In genomic region chr2:208025037-208025813, GRCh38 we compare ENCODE assay signal across 8 cellular contexts. TPM values are rescaled to one million over a fixed set of nuclear protein-coding genes. Genes with fewer than 3 reads are reported as not detected.
DNase-seq lines count a peak whose midpoint lies in the region; ATAC-seq, FAIRE-seq and TF ChIP-seq lines count a peak whose summit lies in the region.

Gene PLEKHM3 (minus strand): TSS chr2:208025527. CDS start chr2:208001639, 23,888 bp downstream.

- TF ChIP-seq CTCF in GM12864 (IDR thresholded peaks at IDR 0.05; ENCODE audit: low read depth, low read length, missing control alignments) (no peak), HFF-Myc (IDR thresholded peaks at IDR 0.05; ENCODE audit: low read depth, low read length, missing control alignments) (no peak)

- intact Hi-C loops in left ventricle myocardium superior (cut with micrococcal nuclease) = no loop called here

- ATAC-seq in left ventricle myocardium superior = peak; percentile 99

- H3K4me3 ChIP-seq in GM12864 (ENCODE audit: low read depth, low read length) (peak within 1 kb of the TSS; percentile 86), HFF-Myc (replicated peaks; ENCODE audit: low read depth, low read length) (peak within 1 kb of the TSS; percentile 84)

- DNase-seq in GM12864 (ENCODE audit: low read depth) (peak; percentile 57), HFF-Myc (ENCODE audit: extremely low read depth, low read depth) (peak; percentile 45), NAMALWA (ENCODE audit: low spot score) (peak; percentile 78), T-helper 1 cell (peak; percentile 29 to 82 (median 46)), amygdala (lab: John Stamatoyannopoulos, UW) (peak; percentile 24 to 90 (median 79)), left ventricle myocardium superior (peak; percentile 91), putamen (ENCODE audit: low spot score) (peak; percentile 83), urothelium cell line (ENCODE audit: low spot score) (peak; percentile 81)

- no peak for FAIRE-seq in urothelium cell line (lab: Jason Lieb, UNC)

RNA-seq across cellular contexts. Expression of gene PLEKHM3, which starts in this region (rescaled TPM):
- 13.3 TPM for total RNA-seq in left ventricle myocardium superior

Comparison
In these comparisons a context has a peak if more than half of its experiments do, and no peak if none do; other contexts are left out.
1. Peak in every context shown above with its lines: DNase-seq, ATAC-seq and H3K4me3 ChIP-seq.